10 cellular contexts compared by ENCODE assay signal in the genomic region with DNA sequence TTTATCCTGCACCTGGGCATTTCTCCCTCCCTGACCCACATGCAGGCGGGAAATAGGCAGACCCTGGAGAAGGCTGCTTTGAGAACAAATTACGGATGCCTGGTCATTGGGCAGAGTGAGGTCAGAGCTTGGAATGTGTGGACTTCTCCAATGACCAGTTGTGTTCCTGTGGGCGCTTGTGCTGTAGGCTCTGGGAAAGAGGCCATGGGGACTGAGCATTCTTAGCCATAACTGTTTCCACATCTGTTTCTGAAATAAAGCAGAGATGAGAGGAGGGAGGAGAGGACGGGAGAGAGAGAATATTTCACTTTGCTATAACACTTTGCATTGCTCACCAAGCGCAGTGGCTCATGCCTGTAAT. TPM values are rescaled to one million over a fixed set of nuclear protein-coding genes. Genes with fewer than 3 reads are reported as not detected.
DNase-seq lines count a peak whose midpoint lies in the region; FAIRE-seq and TF ChIP-seq lines count a peak whose summit lies in the region.
"Had no signal": no experiment of that assay in that cellular context is flagged by ENCODE, and none has a peak within 500 bp of the region (broad histone marks: within the 10 kb centered on the region; RNA-seq: fewer than 3 reads in every experiment).

No MANE protein-coding gene starts in this region.

- no peak overlapping the region for H2BK15ac ChIP-seq in mesendoderm (replicated peaks; ENCODE audit: low read depth)

- no peak overlapping the region for H4K8ac ChIP-seq in mesendoderm (ENCODE audit: low read depth, low read length)

- peaks cover 8% of the 10 kb centered on the region for H3K4me1 ChIP-seq in HUES64 (ENCODE audit: insufficient read depth, low read length)
- peaks cover 3% of the 10 kb centered on the region for H3K4me1 ChIP-seq in endothelial cell of umbilical vein (ENCODE audit: control insufficient read depth, extremely low read depth, insufficient read depth, low read length)
- no peaks in the 10 kb centered on the region for H3K4me1 ChIP-seq in mesendoderm (ENCODE audit: control insufficient read depth, low read depth, low read length)
- peaks cover 0 to 13% of the 10 kb centered on the region in 2 donors for H3K4me1 ChIP-seq in thyroid gland
- H3K4me1 ChIP-seq in A673 (ENCODE audit: insufficient read depth, low read length, poor library complexity, severe bottlenecking) = no peaks in the 10 kb centered on the region

- H3K27me3 ChIP-seq in HUES64 (ENCODE audit: insufficient read depth, low read length) (no peaks in the 10 kb centered on the region), endothelial cell of umbilical vein (ENCODE audit: control insufficient read depth in 2 of 2, insufficient read depth in 2 of 2, low read length in 2 of 2) (no peaks in the 10 kb centered on the region), mesendoderm (ENCODE audit: insufficient read depth, low read length, poor library complexity) (no peaks in the 10 kb centered on the region), thyroid gland (no peaks in the 10 kb centered on the region), A673 (replicated peaks; ENCODE audit: insufficient read depth, low read depth, low read length, poor library complexity) (no peaks in the 10 kb centered on the region)

- H3K27ac ChIP-seq in HUES64 (ENCODE audit: low read depth, low read length) = peak overlapping the region; percentile 70; the same call in 1 of the 2 replicates
- H3K27ac ChIP-seq in endothelial cell of umbilical vein (ENCODE audit: insufficient read depth, low read depth, low read length) = no peak overlapping the region
- H3K27ac ChIP-seq in mesendoderm (ENCODE audit: low read depth, low read length) = no peak overlapping the region
- peak overlapping the region in 1 of 3 donors; percentile 30 for H3K27ac ChIP-seq in thyroid gland
- H3K27ac ChIP-seq in A673 (ENCODE audit: low read depth, low read length, poor library complexity, severe bottlenecking) = no peak overlapping the region

- no peaks in the 10 kb centered on the region for H3K79me2 ChIP-seq in endothelial cell of umbilical vein (ENCODE audit: control insufficient read depth, insufficient read depth, low read length)
- H3K79me2 ChIP-seq in mesendoderm (ENCODE audit: control insufficient read depth, insufficient read depth, low read length) = no peaks in the 10 kb centered on the region

- POLR2A ChIA-PET in endothelial cell of umbilical vein (lab: Charles Lee) (no interaction called here), A673 (lab: Charles Lee; ENCODE audit: low non-redundant PET) (no interaction called here)

- no peak overlapping the region for H3K18ac ChIP-seq in mesendoderm (ENCODE audit: low read length)

- no peak overlapping the region for H2AK5ac ChIP-seq in mesendoderm (ENCODE audit: low read length)

- no peak overlapping the region for H2BK5ac ChIP-seq in mesendoderm (ENCODE audit: low read length)

- dilution Hi-C loops in endothelial cell of umbilical vein (cut with MboI; ENCODE audit: extremely low pct_ligation_motif_present, low sequenced_read_pairs) = no loop called here

- intact Hi-C loops in endothelial cell of umbilical vein (cut with micrococcal nuclease) = no loop called here
- intact Hi-C loops in thyroid gland (cut with DNase I) = no loop called here
- intact Hi-C loops in A673 (cut with micrococcal nuclease; ENCODE audit: unreplicated experiment) = no loop called here

- H3K9ac ChIP-seq in HUES64 (ENCODE audit: low read depth, low read length) = no peak overlapping the region
- no peak overlapping the region for H3K9ac ChIP-seq in endothelial cell of umbilical vein (replicated peaks; ENCODE audit: extremely low read depth, insufficient read depth, low read length)
- no peak overlapping the region for H3K9ac ChIP-seq in mesendoderm (ENCODE audit: low read length)

- TF ChIP-seq CTCF in endothelial cell of umbilical vein (IDR thresholded peaks at IDR 0.05; ENCODE audit: extremely low read depth in 1 of 2, insufficient read depth in 1 of 2, low read depth in 1 of 2, low read length in 2 of 2) = no peak
- TF ChIP-seq CTCF in thyroid gland (IDR thresholded peaks at IDR 0.05) = no peak
- no peak for TF ChIP-seq CTCF in A673 (conservative IDR thresholded peaks at IDR 0.05; ENCODE audit: low read depth, low read length)

- no peak for DNase-seq in endothelial cell of umbilical vein (ENCODE audit: low read depth, low spot score)
- peak; percentile 38 for DNase-seq in mesendoderm
- peak; percentile 16 to 20 for DNase-seq in thyroid gland
- no peak for DNase-seq in NCI-H1436 (lab: John Stamatoyannopoulos, UW)
- DNase-seq in NK-92 treated with Interleukin-12 subunit alpha and Interleukin-12 subunit beta, amount 100 ng/mL, for 24 hours (lab: John Stamatoyannopoulos, UW) = no peak
- no peak for DNase-seq in A673 (ENCODE audit: low spot score)
- no peak for DNase-seq in DMS79 (lab: John Stamatoyannopoulos, UW)
- DNase-seq: effector CD8-positive, alpha-beta T cell; naive B cell had no signal

- H3K23ac ChIP-seq in mesendoderm (ENCODE audit: low read length) = no peak overlapping the region

- CTCF ChIA-PET in endothelial cell of umbilical vein (lab: Charles Lee) = interaction anchor here (1.1 to 1.4 kb wide), 4 partner anchors 22 to 210 kb away, joined by 3 to 5 read pairs (median 4); no protein-coding TSS in a partner anchor
- CTCF ChIA-PET in A673 (lab: Charles Lee) = no interaction called here

- no peak overlapping the region for H2AFZ ChIP-seq in endothelial cell of umbilical vein (ENCODE audit: low read depth, low read length)

- H4K5ac ChIP-seq in mesendoderm (ENCODE audit: low read length) = no peak overlapping the region

- H3K79me1 ChIP-seq in mesendoderm (ENCODE audit: low read length) = no peaks in the 10 kb centered on the region

- H3K4me2 ChIP-seq in endothelial cell of umbilical vein (ENCODE audit: insufficient read depth, low read length) (no peak overlapping the region), mesendoderm (ENCODE audit: low read length) (no peak overlapping the region)

- no peaks in the 10 kb centered on the region for H3K9me1 ChIP-seq in endothelial cell of umbilical vein (replicated peaks; ENCODE audit: control insufficient read depth, extremely low read depth, insufficient read depth, low read length)

- no peak overlapping the region for H3K4ac ChIP-seq in mesendoderm (ENCODE audit: low read depth, low read length)

- H4K20me1 ChIP-seq in endothelial cell of umbilical vein (replicated peaks; ENCODE audit: control insufficient read depth, extremely low read depth, insufficient read depth, low read length) = no peaks in the 10 kb centered on the region

- H3K56ac ChIP-seq in mesendoderm (ENCODE audit: low read length) = no peak overlapping the region

- H3K9me3 ChIP-seq in HUES64 (ENCODE audit: insufficient read depth, low read depth, low read length) = no peaks in the 10 kb centered on the region
- no peaks in the 10 kb centered on the region for H3K9me3 ChIP-seq in endothelial cell of umbilical vein (replicated peaks; ENCODE audit: control insufficient read depth, insufficient read depth, low read length)
- no peaks in the 10 kb centered on the region for H3K9me3 ChIP-seq in thyroid gland
- no peaks in the 10 kb centered on the region for H3K9me3 ChIP-seq in A673 (ENCODE audit: low read depth, low read length, poor library complexity, severe bottlenecking)

- TF ChIP-seq POLR2A in endothelial cell of umbilical vein (IDR thresholded peaks at IDR 0.05; ENCODE audit: low read depth, low read length) (no peak), thyroid gland (IDR thresholded peaks at IDR 0.05) (no peak)

- BruUV-seq in endothelial cell of umbilical vein (replicated peaks; lab: Mats Ljungman, UMichigan) = no TSS peak
- no TSS peak for BruUV-seq in A673 (replicated peaks; lab: Mats Ljungman, UMichigan)

- 88% methylated on average over 5 of the region's 5 CpGs for WGBS in HUES64
- WGBS in mesendoderm (ENCODE audit: extremely low coverage, insufficient coverage, low lambda C conversion rate) = no CpG with 5 or more reads among the region's 5 CpGs
- WGBS in thyroid gland, 2 donors = 71% methylated on average over 5 of the region's 5 CpGs

- peak; percentile 53 for FAIRE-seq in endothelial cell of umbilical vein (lab: Jason Lieb, UNC)

- H3K36me3 ChIP-seq in HUES64 (ENCODE audit: insufficient read depth, low read length) (no peaks in the 10 kb centered on the region), endothelial cell of umbilical vein (ENCODE audit: control insufficient read depth in 2 of 2, extremely low read depth in 1 of 2, insufficient read depth in 2 of 2, low read length in 2 of 2) (no peaks in the 10 kb centered on the region), mesendoderm (ENCODE audit: control insufficient read depth, insufficient read depth, low read length) (no peaks in the 10 kb centered on the region), thyroid gland (no peaks in the 10 kb centered on the region), A673 (ENCODE audit: insufficient read depth, low read length, poor library complexity, severe bottlenecking) (peaks cover 4% of the 10 kb centered on the region)

- no peak overlapping the region for H2BK120ac ChIP-seq in mesendoderm (ENCODE audit: low read depth, low read length)

- no peak overlapping the region for H3K4me3 ChIP-seq in HUES64 (ENCODE audit: low read length)
- no peak overlapping the region for H3K4me3 ChIP-seq in endothelial cell of umbilical vein (replicated peaks in 1 of 3; ENCODE audit: insufficient read depth in 1 of 3, low read depth in 1 of 3, low read length in 3 of 3)
- no peak overlapping the region for H3K4me3 ChIP-seq in mesendoderm (ENCODE audit: low read length)
- no peak overlapping the region for H3K4me3 ChIP-seq in thyroid gland (replicated peaks in 1 of 3)
- H3K4me3 ChIP-seq in A673 (ENCODE audit: low read depth, low read length, poor library complexity, severe bottlenecking) = no peak overlapping the region

RNA-seq across cellular contexts. Expression of a gene that starts 11.2 kb away (rescaled TPM):
- polyA plus RNA-seq in HUES64 (2013, experiment 1 of 2) = 36.2 TPM
- polyA plus RNA-seq in HUES64 (2013, experiment 2 of 2) = 41.7 TPM
- total RNA-seq in endothelial cell of umbilical vein (96.6 and 99.8 TPM in 2 replicates), thyroid gland (10 to 100 TPM; 42.9 to 92.2 (median 74.5) TPM), A673 (2021) (45.6 and 50.9 TPM in 2 replicates)
- 72.5 and 88.8 TPM in 2 replicates for polyA plus RNA-seq in endothelial cell of umbilical vein
- 51.8 and 64.2 TPM in 2 replicates for polyA plus RNA-seq in endothelial cell of umbilical vein (2011; cell fraction: cytosol; rRNA removed)
- polyA plus RNA-seq in endothelial cell of umbilical vein (2011; cell fraction: nucleus; rRNA removed) = 67.8 and 78.0 TPM in 2 replicates
- polyA plus RNA-seq in endothelial cell of umbilical vein (2012) = 63.0 and 73.8 TPM in 2 replicates
- polyA minus RNA-seq in endothelial cell of umbilical vein = 54.4 and 68.6 TPM in 2 replicates
- polyA minus RNA-seq in endothelial cell of umbilical vein (2011; cell fraction: cytosol; rRNA and poly(A)+ RNA removed) = 21.9 TPM
- polyA minus RNA-seq in endothelial cell of umbilical vein (2011; cell fraction: nucleus; rRNA and poly(A)+ RNA removed) = 30.2 and 34.5 TPM in 2 replicates
- polyA plus RNA-seq in mesendoderm (2013, experiment 1 of 2) = 33.7 TPM
- 35.3 TPM for polyA plus RNA-seq in mesendoderm (2013, experiment 2 of 2)

RNA-seq across cellular contexts. Expression of a gene that starts 33.2 kb away (rescaled TPM):
- 92.5 TPM for polyA plus RNA-seq in HUES64 (2013, experiment 1 of 2)
- polyA plus RNA-seq in HUES64 (2013, experiment 2 of 2) = 101 TPM
- total RNA-seq in endothelial cell of umbilical vein = 261 and 262 TPM in 2 replicates
- 259 and 277 TPM in 2 replicates for polyA plus RNA-seq in endothelial cell of umbilical vein
- polyA plus RNA-seq in endothelial cell of umbilical vein (2011; cell fraction: cytosol; rRNA removed) = 219 and 257 TPM in 2 replicates
- 481 and 548 TPM in 2 replicates for polyA plus RNA-seq in endothelial cell of umbilical vein (2011; cell fraction: nucleus; rRNA removed)
- 120 and 135 TPM in 2 replicates for polyA plus RNA-seq in endothelial cell of umbilical vein (2012)
- 225 and 233 TPM in 2 replicates for polyA minus RNA-seq in endothelial cell of umbilical vein
- polyA minus RNA-seq in endothelial cell of umbilical vein (2011; cell fraction: cytosol; rRNA and poly(A)+ RNA removed) = 116 TPM
- polyA minus RNA-seq in endothelial cell of umbilical vein (2011; cell fraction: nucleus; rRNA and poly(A)+ RNA removed) = 119 and 139 TPM in 2 replicates
- polyA plus RNA-seq in mesendoderm (2013, experiment 1 of 2) = 124 TPM
- polyA plus RNA-seq in mesendoderm (2013, experiment 2 of 2) = 125 TPM
- 10 to 100 TPM; 53.2 to 98.4 (median 69.5) TPM for total RNA-seq in thyroid gland
- 196 and 200 TPM in 2 replicates for total RNA-seq in A673 (2021)

Comparison
In these comparisons a context has a peak if more than half of its experiments do, and no peak if none do; other contexts are left out.
1. DNase-seq: peak in mesendoderm (single experiment) and thyroid gland (2 of 2); none in endothelial cell of umbilical vein (single experiment), NCI-H1436 (single experiment), NK-92 treated with Interleukin-12 subunit alpha and Interleukin-12 subunit beta, amount 100 ng/mL, for 24 hours (single experiment), A673 (single experiment) and DMS79 (single experiment).